In genomic region chr11:77108436-77108835, GRCh38 we compare ENCODE assay signal across 2 cellular contexts.
TF ChIP-seq lines count a peak whose summit lies in the region.

No MANE protein-coding gene starts in this region.

TF ChIP-seq in A549, 52 proteins besides CTCF, POLR2A, EP300 and RAD21:
- TF ChIP-seq HMGXB4 (CRISPR knock-in tag; IDR thresholded peaks at IDR 0.05; ENCODE audit: borderline replicate concordance) (no peak), MAZ (IDR thresholded peaks at IDR 0.05; ENCODE audit: borderline replicate concordance, low read depth, low read length) (no peak), HOXA7 (CRISPR knock-in tag; IDR thresholded peaks at IDR 0.05) (no peak), ZC3H11A (IDR thresholded peaks at IDR 0.05) (no peak), FOSB (CRISPR knock-in tag; IDR thresholded peaks at IDR 0.05) (no peak), EHF (CRISPR knock-in tag; IDR thresholded peaks at IDR 0.05) (no peak), E2F6 (IDR thresholded peaks at IDR 0.05; ENCODE audit: borderline replicate concordance, low read depth) (no peak), JUN (IDR thresholded peaks at IDR 0.05) (no peak), CHD4 (IDR thresholded peaks at IDR 0.05; ENCODE audit: borderline replicate concordance) (no peak), HEYL (CRISPR knock-in tag; IDR thresholded peaks at IDR 0.05) (no peak), RARB (CRISPR knock-in tag; IDR thresholded peaks at IDR 0.05) (no peak), HDAC2 (IDR thresholded peaks at IDR 0.05) (no peak), HES2 (IDR thresholded peaks at IDR 0.05) (no peak), NPAS2 (CRISPR knock-in tag; IDR thresholded peaks at IDR 0.05; ENCODE audit: borderline replicate concordance) (no peak), JUNB (IDR thresholded peaks at IDR 0.05) (no peak), CBX2 (IDR thresholded peaks at IDR 0.05; ENCODE audit: borderline replicate concordance, low read depth) (no peak), MYC (IDR thresholded peaks at IDR 0.05; ENCODE audit: borderline replicate concordance, low read length) (no peak), REST (IDR thresholded peaks at IDR 0.05) (no peak)
TF ChIP-seq in A549: peak in this region for 0.

TF ChIP-seq in HCT116, 20 proteins besides CTCF, POLR2A, EP300 and RAD21:
- no peak for TF ChIP-seq ZBTB33 (IDR thresholded peaks at IDR 0.05; ENCODE audit: extremely low read depth, insufficient replicate concordance, low read length)
- no peak for TF ChIP-seq CBX3 (IDR thresholded peaks at IDR 0.05; ENCODE audit: low read depth)
- TF ChIP-seq SRF (IDR thresholded peaks at IDR 0.05; ENCODE audit: low read depth): no peak
- no peak for TF ChIP-seq YY1 (IDR thresholded peaks at IDR 0.05; ENCODE audit: extremely low read depth, insufficient replicate concordance, low read depth, low read length)
- no peak for TF ChIP-seq CEBPB (IDR thresholded peaks at IDR 0.05; ENCODE audit: low read depth)
- TF ChIP-seq SP1 (IDR thresholded peaks at IDR 0.05; ENCODE audit: low read depth): no peak
- TF ChIP-seq JUND (IDR thresholded peaks at IDR 0.05): no peak
- no peak for TF ChIP-seq TCF7L2 (IDR thresholded peaks at IDR 0.05; ENCODE audit: borderline replicate concordance, extremely low read depth, insufficient read depth, insufficient read length)
- TF ChIP-seq ATF3 (IDR thresholded peaks at IDR 0.05): no peak
- TF ChIP-seq REST (IDR thresholded peaks at IDR 0.05; ENCODE audit: low read depth): no peak
- TF ChIP-seq EGR1 (IDR thresholded peaks at IDR 0.05; ENCODE audit: low read depth): no peak
- TF ChIP-seq EZH2phosphoT487 (IDR thresholded peaks at IDR 0.05; ENCODE audit: borderline replicate concordance): no peak
